33 cellular contexts compared by ENCODE assay signal in the genomic region with DNA sequence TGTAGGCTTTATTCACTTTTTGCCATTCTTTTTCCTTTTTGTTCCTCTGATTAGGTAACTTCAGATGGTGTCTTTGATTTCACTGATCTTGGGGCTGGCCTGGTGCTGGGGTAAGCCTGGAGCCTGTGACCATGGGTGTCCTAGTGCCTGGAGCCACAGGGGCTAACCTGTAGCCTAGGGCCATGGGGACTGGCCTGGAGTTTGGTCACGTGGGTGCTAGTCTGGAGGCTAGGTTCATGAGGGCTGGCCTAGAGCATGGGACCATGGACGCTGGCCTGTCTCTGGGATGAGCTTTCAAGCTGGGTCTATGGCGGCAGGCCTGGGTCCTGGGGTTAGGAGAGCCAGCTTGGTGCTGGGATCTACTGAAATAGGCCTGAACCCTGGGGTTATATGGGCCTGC.
"Had no signal": no experiment of that assay in that cellular context is flagged by ENCODE, and none has a peak within 500 bp of the region (broad histone marks: within the 10 kb centered on the region; RNA-seq: fewer than 3 reads in every experiment).

No MANE protein-coding gene starts in this region.

- FAIRE-seq: bronchial epithelial cell had no signal

- H3K36me3 ChIP-seq: adrenal gland, ascending aorta, brain microvascular endothelial cell, breast epithelium, cardiac muscle cell had no signal

- H3K4me1 ChIP-seq: adrenal gland, ascending aorta, body of pancreas, breast epithelium had no signal

- H3K9me3 ChIP-seq: adrenal gland, body of pancreas had no signal

- H3K4me3 ChIP-seq: adrenal gland, ascending aorta, body of pancreas, breast epithelium, cardiac muscle cell had no signal

- ATAC-seq: activated naive CD4-positive, alpha-beta T cell treated with anti-CD3 and anti-CD28 coated beads, Interleukin-2, amount 50 U/mL, for 72 hours; activated naive CD8-positive, alpha-beta T cell treated with anti-CD3 and anti-CD28 coated beads, Interleukin-2, amount 50 U/mL, for 24 hours; activated T-cell treated with anti-CD3 and anti-CD28 coated beads, Interleukin-2, amount 50 U/mL, for 4 hours; activated T-cell treated with anti-CD3 and anti-CD28 coated beads, Interleukin-2, amount 50 U/mL, for 72 hours; activated T-helper 17 cell treated with anti-CD3 and anti-CD28 coated beads, Interleukin-2, amount 50 U/mL, for 72 hours; body of pancreas had no signal

- H3K27me3 ChIP-seq: ascending aorta, body of pancreas, brain microvascular endothelial cell, cardiac muscle cell had no signal

- H3K27ac ChIP-seq: adrenal gland, ascending aorta, body of pancreas, brain microvascular endothelial cell, breast epithelium, cardiac muscle cell had no signal

- DNase-seq: activated effector memory CD4-positive, alpha-beta T cell treated with anti-CD3 and anti-CD28 coated beads, Interleukin-2, amount 50 U/mL, for 16 hours; activated effector memory CD4-positive, alpha-beta T cell treated with Interleukin-2 at 50 U/mL for 16 hours; activated gamma-delta T cell; activated gamma-delta T cell treated with Interleukin-2 at 50 U/mL for 16 hours; activated naive CD4-positive, alpha-beta T cell; activated naive CD4-positive, alpha-beta T cell treated with anti-CD3 and anti-CD28 coated beads for 36 hours; activated naive CD4-positive, alpha-beta T cell treated with anti-CD3 and anti-CD28 coated beads, Interleukin-2, amount 10 ng/mL, durations not matched to agents 7 days and 5 days; activated naive CD4-positive, alpha-beta T cell treated with anti-CD3 and anti-CD28 coated beads, Interleukin-2, amount 50 U/mL, for 16 hours; activated naive CD4-positive, alpha-beta T cell treated with Interleukin-2 at 50 U/mL for 16 hours; activated naive CD8-positive, alpha-beta T cell treated with anti-CD3 and anti-CD28 coated beads for 36 hours; activated naive CD8-positive, alpha-beta T cell treated with anti-CD3 and anti-CD28 coated beads, Interleukin-2, amount 10 ng/mL, durations not matched to agents 7 days and 5 days; activated naive CD8-positive, alpha-beta T cell treated with anti-CD3 and anti-CD28 coated beads, Interleukin-2, amount 50 U/mL, for 24 hours; activated T-cell treated with anti-CD3 and anti-CD28 coated beads, Interleukin-2, amount 50 U/mL, for 1 hour; activated T-cell treated with anti-CD3 and anti-CD28 coated beads, Interleukin-2, amount 50 U/mL, for 24 hours; activated T-cell treated with anti-CD3 and anti-CD28 coated beads, Interleukin-2, amount 50 U/mL, for 4 hours; activated T-cell treated with anti-CD3 and anti-CD28 coated beads, Interleukin-2, amount 50 U/mL, for 48 hours; activated T-cell treated with anti-CD3 and anti-CD28 coated beads, Interleukin-2, amount 50 U/mL, for 72 hours; adrenal gland; amniotic stem cell; amygdala; anterior cingulate cortex; aorta; body of pancreas; brain microvascular endothelial cell; caudate nucleus; central memory CD4-positive, alpha-beta T cell; cerebellar nuclear complex had no signal
